8 cellular contexts compared by ENCODE assay signal in the genomic region with DNA sequence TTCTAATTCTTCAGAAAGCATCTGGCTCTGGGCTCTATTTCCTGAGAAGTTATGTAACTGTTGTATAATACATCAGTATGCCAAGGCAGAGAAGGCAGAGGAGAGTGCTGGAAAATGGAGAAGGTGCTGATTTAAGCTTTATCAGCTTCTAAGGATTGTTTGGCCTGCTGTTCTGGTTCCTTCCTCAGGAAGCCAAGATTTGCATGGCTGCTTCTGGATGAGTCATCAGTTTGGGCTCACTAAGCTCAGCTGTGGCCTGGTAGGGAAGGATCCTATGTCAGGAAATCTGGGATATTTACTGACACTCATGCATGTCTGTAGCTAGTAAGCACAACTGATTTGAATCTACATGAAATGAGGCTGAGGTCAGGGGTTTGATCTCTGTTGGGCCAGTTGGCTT.
DNase-seq lines count a peak whose midpoint lies in the region; TF ChIP-seq lines count a peak whose summit lies in the region.

No MANE protein-coding gene starts in this region.

- peaks cover 7 to 61% (median 17%) of the 10 kb centered on the region in 6 donors for H3K9me3 Mint-ChIP-seq in immature natural killer cell

- in situ Hi-C loops in astrocyte of the cerebellum (cut with HindIII; ENCODE audit: low sequenced_read_pairs) (no loop called here), HAP-1 (cut with MboI; ENCODE audit: low sequenced_read_pairs) (no loop called here)

- H3K4me1 ChIP-seq in HAP-1: no peaks in the 10 kb centered on the region

- no peaks in the 10 kb centered on the region for H3K9me3 ChIP-seq in HAP-1

- H3K4me1 Mint-ChIP-seq in immature natural killer cell: no peaks in the 10 kb centered on the region

- no peaks in the 10 kb centered on the region; the same call in 1 of the 2 replicates for H3K27me3 ChIP-seq in HAP-1 (ENCODE audit: low read depth)

- no peak for TF ChIP-seq CTCF in astrocyte of the cerebellum (IDR thresholded peaks at IDR 0.05; ENCODE audit: low read depth, low read length, missing control alignments)

- no peak overlapping the region for H3K27ac Mint-ChIP-seq in immature natural killer cell

- H3K4me3 ChIP-seq in astrocyte of the cerebellum (ENCODE audit: low read depth, low read length): no peak overlapping the region
- no peak overlapping the region for H3K4me3 ChIP-seq in HAP-1

- no peak overlapping the region for H3K4me3 Mint-ChIP-seq in immature natural killer cell

- H3K36me3 Mint-ChIP-seq in immature natural killer cell: no peaks in the 10 kb centered on the region

- H3K27me3 Mint-ChIP-seq in immature natural killer cell (ENCODE audit: low read depth in 3 of 3): peaks cover 0 to 2% (median 1%) of the 10 kb centered on the region in 3 donors

- peak; percentile 66 for DNase-seq in AG08396 (ENCODE audit: low spot score)
- DNase-seq in HPDE6-E6E7 (ENCODE audit: extremely low spot score): peak; percentile 19
- peak; percentile 78 for DNase-seq in astrocyte of the cerebellum (ENCODE audit: low read depth)
- peak; percentile 1 for DNase-seq in inferior parietal cortex (ENCODE audit: extremely low spot score)
- no peak for DNase-seq in HAP-1 (ENCODE audit: low spot score in 2 of 2)
- no peak for DNase-seq in NCI-H524 treated with DMSO at 0.1 percent for 48 hours (lab: John Stamatoyannopoulos, UW)
- no peak for DNase-seq in 8988T
- DNase-seq in immature natural killer cell: no peak

- no peaks in the 10 kb centered on the region for H3K36me3 ChIP-seq in HAP-1 (replicated peaks)

Comparison
In these comparisons a context has a peak if more than half of its experiments do, and no peak if none do; other contexts are left out.
1. DNase-seq: peak in AG08396 (single experiment), HPDE6-E6E7 (single experiment), astrocyte of the cerebellum (single experiment) and inferior parietal cortex (single experiment); none in HAP-1 (0 of 2), NCI-H524 treated with DMSO at 0.1 percent for 48 hours (single experiment), 8988T (single experiment) and immature natural killer cell (0 of 3).